Comparison of ENCODE assay signal across 3 cellular contexts in genomic region chr4:186451982-186452381, GRCh38.
TF ChIP-seq lines count a peak whose summit lies in the region.

No MANE protein-coding gene starts in this region.

TF ChIP-seq in A549, 52 proteins besides CTCF, POLR2A, EP300 and RAD21 (continued from another document):
- TF ChIP-seq NR3C1 (IDR thresholded peaks at IDR 0.05), result no peak
- no peak for TF ChIP-seq TP53 (CRISPR knock-in tag; IDR thresholded peaks at IDR 0.05)
- TF ChIP-seq FOSL2 (IDR thresholded peaks at IDR 0.05), result no peak
- no peak for TF ChIP-seq FOSL2 (CRISPR knock-in tag; IDR thresholded peaks at IDR 0.05)

TF ChIP-seq in HCT116, 20 proteins besides CTCF, POLR2A, EP300 and RAD21:
- no peak for TF ChIP-seq ZBTB33 (IDR thresholded peaks at IDR 0.05; ENCODE audit: extremely low read depth, insufficient replicate concordance, low read length)
- TF ChIP-seq CBX3 (IDR thresholded peaks at IDR 0.05; ENCODE audit: low read depth), result peak; percentile 87

TF ChIP-seq in K562, 482 proteins besides CTCF, POLR2A, EP300 and RAD21 (continued from another document):
- TF ChIP-seq ZNF609 (CRISPR knock-in tag; IDR thresholded peaks at IDR 0.05; ENCODE audit: borderline replicate concordance), result no peak
- TF ChIP-seq RERE (CRISPR knock-in tag; IDR thresholded peaks at IDR 0.05; ENCODE audit: borderline replicate concordance), result no peak
- no peak for TF ChIP-seq KLF16 (IDR thresholded peaks at IDR 0.05)
- TF ChIP-seq ZNF274 (IDR thresholded peaks at IDR 0.05; ENCODE audit: borderline replicate concordance, low read depth, low read length), result no peak
- no peak for TF ChIP-seq DNMT1 (IDR thresholded peaks at IDR 0.05)
- TF ChIP-seq BMI1 (IDR thresholded peaks at IDR 0.05; ENCODE audit: low read length), result no peak
- TF ChIP-seq HDAC6 (IDR thresholded peaks at IDR 0.05; ENCODE audit: low read depth, low read length), result no peak
- no peak for TF ChIP-seq ZSCAN32 (CRISPR knock-in tag; IDR thresholded peaks at IDR 0.05)
- no peak for TF ChIP-seq ARID1B (IDR thresholded peaks at IDR 0.05)
- no peak for TF ChIP-seq DIDO1 (tag; IDR thresholded peaks at IDR 0.05; ENCODE audit: low read depth)
- no peak for TF ChIP-seq TCF7L2 (IDR thresholded peaks at IDR 0.05; ENCODE audit: low read depth, low read length)
- TF ChIP-seq HNRNPK (IDR thresholded peaks at IDR 0.05; ENCODE audit: low read depth, low read length, poor library complexity, severe bottlenecking), result no peak
- peak; percentile 63; the same call in 1 of the 2 replicates for TF ChIP-seq CBX1 (IDR thresholded peaks at IDR 0.05; ENCODE audit: low read depth)
- no peak for TF ChIP-seq RBM15 (IDR thresholded peaks at IDR 0.05; ENCODE audit: insufficient read depth, low read length)
- peak; percentile 68 for TF ChIP-seq TRIM28 (IDR thresholded peaks at IDR 0.05)
- peak; percentile 95 for TF ChIP-seq CBX5 (IDR thresholded peaks at IDR 0.05; ENCODE audit: borderline replicate concordance, low read depth)
- no peak for TF ChIP-seq EGR1 (conservative IDR thresholded peaks at IDR 0.05)
